In genomic region chr16:1194665-1195392, GRCh38 we compare ENCODE assay signal across 10 cellular contexts. TPM values are rescaled to one million over a fixed set of nuclear protein-coding genes. Genes with fewer than 3 reads are reported as not detected.
DNase-seq lines count a peak whose midpoint lies in the region; ATAC-seq and TF ChIP-seq lines count a peak whose summit lies in the region.
"Had no signal": no experiment of that assay in that cellular context is flagged by ENCODE, and none has a peak within 500 bp of the region (broad histone marks: within the 10 kb centered on the region; RNA-seq: fewer than 3 reads in every experiment).

No MANE protein-coding gene starts in this region.

- 19 to 61% (median 25%) methylated on average over 23 to 61 of the region's 61 CpGs for WGBS in stomach, 5 donors

- intact Hi-C loops in activated CD4-positive, alpha-beta T cell treated with anti-CD3 and anti-CD28 coated beads for 36 hours (cut with DNase I, micrococcal nuclease), result loop anchor here (1.0 to 5.0 kb wide), 4 partner anchors 88 to 383 kb away; no protein-coding TSS in a partner anchor
- intact Hi-C loops in left ventricle myocardium inferior (cut with micrococcal nuclease), result no loop called here
- intact Hi-C loops in stomach (cut with DNase I; ENCODE audit: low total_unique reads), result no loop called here

- H3K27me3 Mint-ChIP-seq in activated CD4-positive, alpha-beta T cell treated with anti-CD3 and anti-CD28 coated beads for 36 hours, result no peaks in the 10 kb centered on the region

- no peaks in the 10 kb centered on the region for H3K36me3 ChIP-seq in left ventricle myocardium inferior
- H3K36me3 ChIP-seq in stomach, result peaks cover 0 to 16% (median 0%) of the 10 kb centered on the region in 4 donors

- H3K27ac Mint-ChIP-seq in activated CD4-positive, alpha-beta T cell treated with anti-CD3 and anti-CD28 coated beads for 36 hours, result no peak overlapping the region

- H3K4me1 Mint-ChIP-seq in activated CD4-positive, alpha-beta T cell treated with anti-CD3 and anti-CD28 coated beads for 36 hours, result no peaks in the 10 kb centered on the region

- H3K4me3 Mint-ChIP-seq in activated CD4-positive, alpha-beta T cell treated with anti-CD3 and anti-CD28 coated beads for 36 hours, result no peak overlapping the region

- H3K36me3 Mint-ChIP-seq in activated CD4-positive, alpha-beta T cell treated with anti-CD3 and anti-CD28 coated beads for 36 hours (ENCODE audit: low read depth), result no peaks in the 10 kb centered on the region

- CTCF ChIA-PET in activated CD4-positive, alpha-beta T cell treated with anti-CD3 and anti-CD28 coated beads for 36 hours (lab: Charles Lee), result no interaction called here

- H3K4me1 ChIP-seq in left ventricle myocardium inferior, result no peaks in the 10 kb centered on the region
- H3K4me1 ChIP-seq in stomach, result peaks cover 8 to 39% (median 23%) of the 10 kb centered on the region in 4 donors

- TF ChIP-seq EP300 in stomach (IDR thresholded peaks at IDR 0.05), result no peak

- H3K27me3 ChIP-seq in left ventricle myocardium inferior (ENCODE audit: low read depth), result peaks cover 54% of the 10 kb centered on the region
- peaks cover 0 to 22% (median 9%) of the 10 kb centered on the region in 3 donors for H3K27me3 ChIP-seq in stomach

- H3K27ac ChIP-seq in left ventricle myocardium inferior (replicated peaks), result no peak overlapping the region
- H3K27ac ChIP-seq in stomach, result peak overlapping the region in 2 of 5 donors; percentile 1 to 83

- H3K4me3 ChIP-seq in left ventricle myocardium inferior (no peak overlapping the region), stomach (no peak overlapping the region)

- peak; percentile 82 for TF ChIP-seq CTCF in left ventricle myocardium inferior (IDR thresholded peaks at IDR 0.05; ENCODE audit: borderline replicate concordance)
- peak in 5 of 7 experiments; percentile 63 to 88 (median 84) for TF ChIP-seq CTCF in stomach (IDR thresholded peaks at IDR 0.05)

- peak; percentile 43 for ATAC-seq in activated CD4-positive, alpha-beta T cell treated with anti-CD3 and anti-CD28 coated beads for 36 hours
- ATAC-seq in GM21528 (IDR thresholded peaks at IDR 0.05; ENCODE audit: low FRiP score, unreplicated experiment), result no peak

- DNase-seq in activated CD4-positive, alpha-beta T cell treated with anti-CD3 and anti-CD28 coated beads for 36 hours, result peak; percentile 49
- DNase-seq in activated CD4-positive, alpha-beta T cell treated with anti-CD3 and anti-CD28 coated beads for 4 hours, result no peak
- peak; percentile 29 for DNase-seq in activated CD8-positive, alpha-beta memory T cell treated with anti-CD3 and anti-CD28 coated beads, Interleukin-2, amount 50 U/mL, for 4 hours
- DNase-seq in left ventricle myocardium inferior (no peak), stomach (no peak), T-helper 1 cell (no peak), NCI-H774 (lab: John Stamatoyannopoulos, UW) (no peak)
- DNase-seq: NCI-H146 had no signal

- H3K9me3 Mint-ChIP-seq in activated CD4-positive, alpha-beta T cell treated with anti-CD3 and anti-CD28 coated beads for 36 hours (ENCODE audit: low read depth), result no peaks in the 10 kb centered on the region

- no peak for TF ChIP-seq POLR2A in stomach (IDR thresholded peaks at IDR 0.05)

- H3K9me3 ChIP-seq in left ventricle myocardium inferior (replicated peaks) (no peaks in the 10 kb centered on the region), stomach (no peaks in the 10 kb centered on the region)

- POLR2A ChIA-PET in activated CD4-positive, alpha-beta T cell treated with anti-CD3 and anti-CD28 coated beads for 36 hours (lab: Charles Lee), result interaction anchor here (0.6 kb wide), 1 partner anchor 230 kb away, joined by 4 read pairs; no protein-coding TSS in a partner anchor

RNA-seq across cellular contexts. Expression of gene TPSG1, which starts 30.2 kb away (rescaled TPM):
- not detected for total RNA-seq in activated CD4-positive, alpha-beta T cell treated with anti-CD3 and anti-CD28 coated beads for 36 hours
- total RNA-seq in left ventricle myocardium inferior (not detected), stomach (10 to 100 TPM in 1 of 5 donors, not detected in 4; 22.9 TPM)
- 1 to 10 TPM in 1 of 3 donors, under 1 TPM in 1, not detected in 1; 0.10 to 1.2 TPM for polyA plus RNA-seq in stomach
- total RNA-seq: dermis microvascular lymphatic vessel endothelial cell had no signal

RNA-seq across cellular contexts. Expression of gene TPSB2, which starts 35.2 kb away (rescaled TPM):
- total RNA-seq in activated CD4-positive, alpha-beta T cell treated with anti-CD3 and anti-CD28 coated beads for 36 hours, result not detected
- 3.6 TPM for total RNA-seq in left ventricle myocardium inferior
- 100 to 1,000 TPM in 2 of 5 donors, 10 to 100 TPM in 1, 1 to 10 TPM in 1, not detected in 1; 1.8 to 158 (median 70.5) TPM for total RNA-seq in stomach
- 100 to 1,000 TPM in 1 of 3 donors, 10 to 100 TPM in 2; 19.0 to 164 (median 47.9) TPM for polyA plus RNA-seq in stomach
- total RNA-seq: dermis microvascular lymphatic vessel endothelial cell had no signal

RNA-seq across cellular contexts. Expression of gene CACNA1H, which starts 41.9 kb away (rescaled TPM):
- total RNA-seq in activated CD4-positive, alpha-beta T cell treated with anti-CD3 and anti-CD28 coated beads for 36 hours, result under 1 TPM; 0.86 to 0.98 TPM
- total RNA-seq in left ventricle myocardium inferior (2.5 TPM), stomach (10 to 100 TPM; 15.8 to 49.6 (median 33.3) TPM)
- 10 to 100 TPM in 1 of 3 donors, 1 to 10 TPM in 2; 1.5 to 14.5 (median 4.2) TPM for polyA plus RNA-seq in stomach

RNA-seq across cellular contexts. Expression of gene TPSAB1, which starts 45.7 kb away (rescaled TPM):
- total RNA-seq in activated CD4-positive, alpha-beta T cell treated with anti-CD3 and anti-CD28 coated beads for 36 hours, result not detected
- total RNA-seq in left ventricle myocardium inferior (3.6 TPM), stomach (100 to 1,000 TPM in 3 of 5 donors, 10 to 100 TPM in 2; 15.4 to 202 (median 110) TPM)
- polyA plus RNA-seq in stomach, result 100 to 1,000 TPM in 1 of 3 donors, 10 to 100 TPM in 2; 16.9 to 115 (median 32.1) TPM
- total RNA-seq: dermis microvascular lymphatic vessel endothelial cell had no signal

Comparison
In these comparisons a context has a peak if more than half of its experiments do, and no peak if none do; other contexts are left out.
1. DNase-seq: peak in activated CD4-positive, alpha-beta T cell treated with anti-CD3 and anti-CD28 coated beads for 36 hours (single experiment) and activated CD8-positive, alpha-beta memory T cell treated with anti-CD3 and anti-CD28 coated beads, Interleukin-2, amount 50 U/mL, for 4 hours (single experiment); none in activated CD4-positive, alpha-beta T cell treated with anti-CD3 and anti-CD28 coated beads for 4 hours (0 of 2), left ventricle myocardium inferior (single experiment), stomach (single experiment), T-helper 1 cell (0 of 5) and NCI-H774 (single experiment).
2. intact Hi-C loops: an anchor here in activated CD4-positive, alpha-beta T cell treated with anti-CD3 and anti-CD28 coated beads for 36 hours (1.0 to 5.0 kb wide); none called in left ventricle myocardium inferior and stomach.